Comparison of ENCODE assay signal across 19 cellular contexts in genomic region chr15:66691727-66692126, GRCh38. TPM values are rescaled to one million over a fixed set of nuclear protein-coding genes. Genes with fewer than 3 reads are reported as not detected.
DNase-seq lines count a peak whose midpoint lies in the region; ATAC-seq and TF ChIP-seq lines count a peak whose summit lies in the region.
"Had no signal": no experiment of that assay in that cellular context is flagged by ENCODE, and none has a peak within 500 bp of the region (broad histone marks: within the 10 kb centered on the region; RNA-seq: fewer than 3 reads in every experiment).

No MANE protein-coding gene starts in this region.

- H3K18ac ChIP-seq in mesendoderm (ENCODE audit: low read length), result peak overlapping the region; percentile 82

- peak overlapping the region; percentile 1 for H3K23ac ChIP-seq in mesendoderm (ENCODE audit: low read length)

- H3K27ac Mint-ChIP-seq in activated naive CD8-positive, alpha-beta T cell treated with anti-CD3 and anti-CD28 coated beads, Interleukin-2, amount 10 ng/mL, durations not matched to agents 7 days and 5 days, result peak overlapping the region; percentile 69
- no peak overlapping the region for H3K27ac Mint-ChIP-seq in activated naive CD8-positive, alpha-beta T cell treated with anti-CD3 and anti-CD28 coated beads, Interleukin-2, amount 50 U/mL, for 24 hours
- H3K27ac Mint-ChIP-seq in T-cell, result peak overlapping the region; percentile 10 to 79
- H3K27ac Mint-ChIP-seq in stimulated activated memory B cell treated with anti-CD40 and anti-IgM and Interleukin-4, amounts not matched to agents 10 μg/mL and 1 μg/mL and 100 μg/mL, for 72 hours, result peak overlapping the region; percentile 91
- H3K27ac Mint-ChIP-seq in T-helper 17 cell, result no peak overlapping the region
- no peak overlapping the region for H3K27ac Mint-ChIP-seq in natural killer cell

- no peaks in the 10 kb centered on the region for H3K27me3 Mint-ChIP-seq in activated naive CD8-positive, alpha-beta T cell treated with anti-CD3 and anti-CD28 coated beads, Interleukin-2, amount 10 ng/mL, durations not matched to agents 7 days and 5 days
- H3K27me3 Mint-ChIP-seq in activated naive CD8-positive, alpha-beta T cell treated with anti-CD3 and anti-CD28 coated beads, Interleukin-2, amount 50 U/mL, for 24 hours, result no peaks in the 10 kb centered on the region
- no peaks in the 10 kb centered on the region for H3K27me3 Mint-ChIP-seq in T-cell
- H3K27me3 Mint-ChIP-seq in stimulated activated memory B cell treated with anti-CD40 and anti-IgM and Interleukin-4, amounts not matched to agents 10 μg/mL and 1 μg/mL and 100 μg/mL, for 72 hours, result no peaks in the 10 kb centered on the region
- peaks cover 10% of the 10 kb centered on the region for H3K27me3 Mint-ChIP-seq in T-helper 17 cell
- no peaks in the 10 kb centered on the region for H3K27me3 Mint-ChIP-seq in natural killer cell (ENCODE audit: low read depth in 2 of 2)

- H3K36me3 Mint-ChIP-seq in activated naive CD8-positive, alpha-beta T cell treated with anti-CD3 and anti-CD28 coated beads, Interleukin-2, amount 10 ng/mL, durations not matched to agents 7 days and 5 days, result no peaks in the 10 kb centered on the region
- H3K36me3 Mint-ChIP-seq in activated naive CD8-positive, alpha-beta T cell treated with anti-CD3 and anti-CD28 coated beads, Interleukin-2, amount 50 U/mL, for 24 hours (ENCODE audit: low read depth), result no peaks in the 10 kb centered on the region
- H3K36me3 Mint-ChIP-seq in T-cell, result no peaks in the 10 kb centered on the region
- H3K36me3 Mint-ChIP-seq in stimulated activated memory B cell treated with anti-CD40 and anti-IgM and Interleukin-4, amounts not matched to agents 10 μg/mL and 1 μg/mL and 100 μg/mL, for 72 hours, result no peaks in the 10 kb centered on the region
- no peaks in the 10 kb centered on the region for H3K36me3 Mint-ChIP-seq in T-helper 17 cell (ENCODE audit: low read depth)
- H3K36me3 Mint-ChIP-seq in natural killer cell, result no peaks in the 10 kb centered on the region
- H3K36me3 Mint-ChIP-seq: CD14-positive monocyte had no signal

- POLR2A ChIA-PET in activated naive CD8-positive, alpha-beta T cell treated with anti-CD3 and anti-CD28 coated beads, Interleukin-2, amount 10 ng/mL, durations not matched to agents 7 days and 5 days (lab: Charles Lee), result interaction anchor here (0.5 to 1.4 kb wide), 3 partner anchors 9 to 126 kb away, joined by 3 to 5 read pairs (median 4); no protein-coding TSS in a partner anchor
- POLR2A ChIA-PET in T-cell (lab: Charles Lee), result interaction anchor here in 1 of 2 donors (0.5 kb wide), 1 partner anchor 343 kb away, joined by 4 read pairs; no protein-coding TSS in a partner anchor

- no peak overlapping the region for H4K8ac ChIP-seq in mesendoderm (ENCODE audit: low read depth, low read length)

- H3K27me3 ChIP-seq in mesendoderm (ENCODE audit: insufficient read depth, low read length, poor library complexity), result no peaks in the 10 kb centered on the region
- H3K27me3 ChIP-seq in gastrocnemius medialis, result no peaks in the 10 kb centered on the region

- peak overlapping the region; percentile 26 for H3K4ac ChIP-seq in mesendoderm (ENCODE audit: low read depth, low read length)

- H3K4me3 ChIP-seq in mesendoderm (ENCODE audit: low read length), result no peak overlapping the region
- H3K4me3 ChIP-seq in gastrocnemius medialis, result no peak overlapping the region
- H3K4me3 ChIP-seq: A549, HAP-1 had no signal

- H3K56ac ChIP-seq in mesendoderm (ENCODE audit: low read length), result peak overlapping the region; percentile 74

- intact Hi-C loops in gastrocnemius medialis (cut with DNase I; ENCODE audit: low total_unique reads), result no loop called here
- intact Hi-C loops in natural killer cell (cut with micrococcal nuclease), result no loop called here

- H3K9me3 ChIP-seq in T-helper 17 cell (ENCODE audit: control insufficient read depth, low read length, poor library complexity, severe bottlenecking), result no peaks in the 10 kb centered on the region
- no peaks in the 10 kb centered on the region for H3K9me3 ChIP-seq in gastrocnemius medialis
- H3K9me3 ChIP-seq: A549, HAP-1 had no signal

- H3K9ac ChIP-seq in mesendoderm (ENCODE audit: low read length), result peak overlapping the region; percentile 52

- DNase-seq in activated naive CD8-positive, alpha-beta T cell treated with anti-CD3 and anti-CD28 coated beads, Interleukin-2, amount 10 ng/mL, durations not matched to agents 7 days and 5 days, result no peak
- no peak for DNase-seq in activated naive CD8-positive, alpha-beta T cell treated with anti-CD3 and anti-CD28 coated beads, Interleukin-2, amount 50 U/mL, for 24 hours
- DNase-seq in T-cell (no peak), mesendoderm (peak; percentile 83), T-helper 17 cell (no peak), gastrocnemius medialis (no peak), natural killer cell (no peak)
- DNase-seq: DMS53, NCI-H1048, NCI-H146, NCI-H2081, NCI-H510A treated with DMSO at 0.1 percent for 48 hours, NCI-H82, SHP77 had no signal

- H3K4me3 Mint-ChIP-seq in activated naive CD8-positive, alpha-beta T cell treated with anti-CD3 and anti-CD28 coated beads, Interleukin-2, amount 10 ng/mL, durations not matched to agents 7 days and 5 days, result no peak overlapping the region
- H3K4me3 Mint-ChIP-seq in activated naive CD8-positive, alpha-beta T cell treated with anti-CD3 and anti-CD28 coated beads, Interleukin-2, amount 50 U/mL, for 24 hours, result no peak overlapping the region
- no peak overlapping the region for H3K4me3 Mint-ChIP-seq in T-cell
- no peak overlapping the region for H3K4me3 Mint-ChIP-seq in stimulated activated memory B cell treated with anti-CD40 and anti-IgM and Interleukin-4, amounts not matched to agents 10 μg/mL and 1 μg/mL and 100 μg/mL, for 72 hours
- H3K4me3 Mint-ChIP-seq in T-helper 17 cell, result no peak overlapping the region
- no peak overlapping the region for H3K4me3 Mint-ChIP-seq in natural killer cell
- H3K4me3 Mint-ChIP-seq: CD14-positive monocyte had no signal

- H2BK5ac ChIP-seq in mesendoderm (ENCODE audit: low read length), result peak overlapping the region; percentile 94

- H3K4me2 ChIP-seq in mesendoderm (ENCODE audit: low read length), result no peak overlapping the region
- H3K4me2 ChIP-seq: A549 had no signal

- H4K5ac ChIP-seq in mesendoderm (ENCODE audit: low read length), result no peak overlapping the region

- no peak for ATAC-seq in activated naive CD8-positive, alpha-beta T cell treated with anti-CD3 and anti-CD28 coated beads, Interleukin-2, amount 10 ng/mL, durations not matched to agents 7 days and 5 days (ENCODE audit: low read depth)
- ATAC-seq in activated naive CD8-positive, alpha-beta T cell treated with anti-CD3 and anti-CD28 coated beads, Interleukin-2, amount 50 U/mL, for 24 hours, result no peak
- ATAC-seq in T-cell (replicated peaks in 1 of 4), result no peak
- no peak for ATAC-seq in stimulated activated memory B cell treated with anti-CD40 and anti-IgM and Interleukin-4, amounts not matched to agents 10 μg/mL and 1 μg/mL and 100 μg/mL, for 72 hours
- no peak for ATAC-seq in T-helper 17 cell
- no peak for ATAC-seq in gastrocnemius medialis
- no peak for ATAC-seq in natural killer cell
- ATAC-seq: A549 had no signal

- no peaks in the 10 kb centered on the region for H3K36me3 ChIP-seq in mesendoderm (ENCODE audit: control insufficient read depth, insufficient read depth, low read length)
- H3K36me3 ChIP-seq in gastrocnemius medialis, result no peaks in the 10 kb centered on the region
- H3K36me3 ChIP-seq: HAP-1 had no signal

- H3K79me2 ChIP-seq in mesendoderm (ENCODE audit: control insufficient read depth, insufficient read depth, low read length), result no peaks in the 10 kb centered on the region

- peaks cover 9% of the 10 kb centered on the region for H3K4me1 Mint-ChIP-seq in activated naive CD8-positive, alpha-beta T cell treated with anti-CD3 and anti-CD28 coated beads, Interleukin-2, amount 10 ng/mL, durations not matched to agents 7 days and 5 days
- H3K4me1 Mint-ChIP-seq in activated naive CD8-positive, alpha-beta T cell treated with anti-CD3 and anti-CD28 coated beads, Interleukin-2, amount 50 U/mL, for 24 hours, result peaks cover 6% of the 10 kb centered on the region
- H3K4me1 Mint-ChIP-seq in T-cell, result peaks cover 15 to 33% (median 21%) of the 10 kb centered on the region in 3 donors
- peaks cover 18% of the 10 kb centered on the region for H3K4me1 Mint-ChIP-seq in stimulated activated memory B cell treated with anti-CD40 and anti-IgM and Interleukin-4, amounts not matched to agents 10 μg/mL and 1 μg/mL and 100 μg/mL, for 72 hours
- H3K4me1 Mint-ChIP-seq in T-helper 17 cell, result peaks cover 4% of the 10 kb centered on the region
- H3K4me1 Mint-ChIP-seq in natural killer cell, result peaks cover 0 to 8% of the 10 kb centered on the region in 2 donors

- H3K4me1 ChIP-seq in mesendoderm (ENCODE audit: control insufficient read depth, low read depth, low read length) (peaks cover 10% of the 10 kb centered on the region), gastrocnemius medialis (no peaks in the 10 kb centered on the region)
- H3K4me1 ChIP-seq: A549, HAP-1 had no signal

- H3K27ac ChIP-seq in mesendoderm (ENCODE audit: low read depth, low read length) (peak overlapping the region; percentile 94), gastrocnemius medialis (no peak overlapping the region)
- H3K27ac ChIP-seq: A549 had no signal

- CTCF ChIA-PET in T-cell (lab: Charles Lee), result no interaction called here

- no peaks in the 10 kb centered on the region for H3K79me1 ChIP-seq in mesendoderm (ENCODE audit: low read length)

- no peak overlapping the region for H2AK5ac ChIP-seq in mesendoderm (ENCODE audit: low read length)

- peaks cover 2% of the 10 kb centered on the region for H3K9me3 Mint-ChIP-seq in activated naive CD8-positive, alpha-beta T cell treated with anti-CD3 and anti-CD28 coated beads, Interleukin-2, amount 10 ng/mL, durations not matched to agents 7 days and 5 days
- H3K9me3 Mint-ChIP-seq in activated naive CD8-positive, alpha-beta T cell treated with anti-CD3 and anti-CD28 coated beads, Interleukin-2, amount 50 U/mL, for 24 hours, result no peaks in the 10 kb centered on the region
- H3K9me3 Mint-ChIP-seq in T-cell (no peaks in the 10 kb centered on the region), natural killer cell (no peaks in the 10 kb centered on the region)
- H3K9me3 Mint-ChIP-seq in stimulated activated memory B cell treated with anti-CD40 and anti-IgM and Interleukin-4, amounts not matched to agents 10 μg/mL and 1 μg/mL and 100 μg/mL, for 72 hours, result no peaks in the 10 kb centered on the region

- TF ChIP-seq CTCF in gastrocnemius medialis (IDR thresholded peaks at IDR 0.05 in 4 of 5, conservative IDR thresholded peaks at IDR 0.05 in 1 of 5), result no peak
- no peak for TF ChIP-seq CTCF in natural killer cell (IDR thresholded peaks at IDR 0.05)

- TF ChIP-seq POLR2A in gastrocnemius medialis (IDR thresholded peaks at IDR 0.05), result no peak

- no peak overlapping the region for H2BK15ac ChIP-seq in mesendoderm (replicated peaks; ENCODE audit: low read depth)

- in situ Hi-C loops in gastrocnemius medialis (cut with MboI; ENCODE audit: low sequenced_read_pairs in 4 of 4), result no loop called here

- H2BK120ac ChIP-seq in mesendoderm (ENCODE audit: low read depth, low read length), result peak overlapping the region; percentile 94

RNA-seq across cellular contexts. Expression of gene SMAD6, which starts 10.3 kb away (rescaled TPM):
- total RNA-seq in activated naive CD8-positive, alpha-beta T cell treated with anti-CD3 and anti-CD28 coated beads, Interleukin-2, amount 10 ng/mL, durations not matched to agents 7 days and 5 days, result under 1 TPM; 0.91 to 0.94 TPM
- total RNA-seq in T-cell (under 1 TPM; 0.13 to 0.55 (median 0.33) TPM), T-helper 17 cell (under 1 TPM in 1 of 2 donors, not detected in 1; 0.10 TPM), gastrocnemius medialis (1 to 10 TPM; 2.2 to 3.7 (median 2.4) TPM), natural killer cell (under 1 TPM; 0.07 to 0.38 (median 0.09) TPM)
- 7.8 TPM for polyA plus RNA-seq in mesendoderm (2013, experiment 1 of 2)
- polyA plus RNA-seq in mesendoderm (2013, experiment 2 of 2), result 7.4 TPM
- total RNA-seq: MCF 10A had no signal
- polyA plus RNA-seq: CD14-positive monocyte had no signal

Comparison
In these comparisons a context has a peak if more than half of its experiments do, and no peak if none do; other contexts are left out.
1. H3K27ac Mint-ChIP-seq: peak in activated naive CD8-positive, alpha-beta T cell treated with anti-CD3 and anti-CD28 coated beads, Interleukin-2, amount 10 ng/mL, durations not matched to agents 7 days and 5 days (single experiment), T-cell (2 of 2) and stimulated activated memory B cell treated with anti-CD40 and anti-IgM and Interleukin-4, amounts not matched to agents 10 μg/mL and 1 μg/mL and 100 μg/mL, for 72 hours (single experiment); none in activated naive CD8-positive, alpha-beta T cell treated with anti-CD3 and anti-CD28 coated beads, Interleukin-2, amount 50 U/mL, for 24 hours (single experiment), T-helper 17 cell (single experiment) and natural killer cell (0 of 2).